Comparison of ENCODE assay signal across 8 cellular contexts in genomic region chr22:30668306-30668655, GRCh38. TPM values are rescaled to one million over a fixed set of nuclear protein-coding genes. Genes with fewer than 3 reads are reported as not detected.
A peak's percentile ranks its signal among the peaks of the same experiment; 100 is the strongest.
DNase-seq lines count a peak whose midpoint lies in the region; ATAC-seq and TF ChIP-seq lines count a peak whose summit lies in the region.

No MANE protein-coding gene starts in this region.

- DNase-seq in NCI-H2227 (lab: John Stamatoyannopoulos, UW; ENCODE audit: unreplicated experiment) (peak; percentile 50), NCI-H2227 treated with DMSO at 0.1 percent for 48 hours (lab: John Stamatoyannopoulos, UW) (no peak), SJSA1 (ENCODE audit: low read depth in 1 of 2, low spot score in 2 of 2) (no peak), hepatic stellate cell (ENCODE audit: low spot score) (peak; percentile 29), spleen (no peak), kidney tubule cell (ENCODE audit: low spot score) (no peak)
- DNase-seq in stimulated activated CD4-positive, alpha-beta T cell treated with anti-CD3 and anti-CD28 coated beads, Interleukin-4, amount 100 ng/mL, for 24 hours = no peak

- peak overlapping the region; percentile 60 for H3K4me3 ChIP-seq in SJSA1
- peak overlapping the region; percentile 67 to 86 (median 80) for H3K4me3 ChIP-seq in spleen

- intact Hi-C loops in spleen (cut with DNase I; ENCODE audit: low total_unique reads) = no loop called here

- H3K36me3 ChIP-seq in SJSA1 (no peaks in the 10 kb centered on the region; the same call in 1 of the 2 replicates), spleen (peaks cover 0 to 16% (median 8%) of the 10 kb centered on the region in 6 donors)

- H3K27ac ChIP-seq in SJSA1 (no peak overlapping the region), spleen (peak overlapping the region in 5 of 8 donors; percentile 3 to 82 (median 69))

- no peak for TF ChIP-seq CTCF in spleen (IDR thresholded peaks at IDR 0.05 in 8 of 11, conservative IDR thresholded peaks at IDR 0.05 in 3 of 11)

- ATAC-seq in GM21447 (IDR thresholded peaks at IDR 0.05; ENCODE audit: unreplicated experiment) = no peak

- H3K9me3 ChIP-seq in SJSA1 (replicated peaks) = no peaks in the 10 kb centered on the region
- H3K9me3 ChIP-seq in spleen = no peaks in the 10 kb centered on the region

- H3K27me3 ChIP-seq in SJSA1 (replicated peaks) = no peaks in the 10 kb centered on the region
- H3K27me3 ChIP-seq in spleen (replicated peaks in 1 of 7) = peaks cover 0 to 6% (median 0%) of the 10 kb centered on the region in 7 donors

- 21 to 52% (median 26%) methylated on average over 7 to 15 of the region's 15 CpGs for WGBS in spleen, 5 donors

- H3K4me1 ChIP-seq in SJSA1 (replicated peaks) (peaks cover 13% of the 10 kb centered on the region), spleen (peaks cover 5 to 27% (median 22%) of the 10 kb centered on the region in 6 donors)

- no peak for TF ChIP-seq POLR2A in spleen (IDR thresholded peaks at IDR 0.05)

RNA-seq across cellular contexts. Expression of gene DUSP18, which starts 0.6 kb away (rescaled TPM):
- 0.60 and 4.8 TPM in 2 replicates for total RNA-seq in SJSA1 (2014; rRNA removed; shearing (Covaris generic))
- 10 to 100 TPM in 5 of 7 donors, 1 to 10 TPM in 2; 9.5 to 16.3 (median 12.4) TPM for total RNA-seq in spleen
- 1 to 10 TPM; 1.5 to 4.4 (median 2.3) TPM for polyA plus RNA-seq in spleen

RNA-seq across cellular contexts. Expression of gene OSBP2, which starts 26.4 kb away (rescaled TPM):
- 0.37 and 0.53 TPM in 2 replicates for total RNA-seq in SJSA1 (2014; rRNA removed; shearing (Covaris generic))
- total RNA-seq in spleen = 10 to 100 TPM in 4 of 7 donors, 1 to 10 TPM in 3; 4.3 to 41.4 (median 10.8) TPM
- 1 to 10 TPM in 1 of 3 donors, under 1 TPM in 2; 0.38 to 1.6 (median 0.50) TPM for polyA plus RNA-seq in spleen

RNA-seq across cellular contexts. Expression of gene SLC35E4, which starts 32.7 kb away (rescaled TPM):
- total RNA-seq in SJSA1 (2014; rRNA removed; shearing (Covaris generic)) = 6.7 and 6.9 TPM in 2 replicates
- 1 to 10 TPM; 2.2 to 6.7 (median 4.7) TPM for total RNA-seq in spleen
- 1 to 10 TPM in 1 of 3 donors, under 1 TPM in 2; 0.37 to 1.6 (median 0.94) TPM for polyA plus RNA-seq in spleen

Comparison
In these comparisons a context has a peak if more than half of its experiments do, and no peak if none do; other contexts are left out.
1. DNase-seq: peak in NCI-H2227 (single experiment) and hepatic stellate cell (single experiment); none in NCI-H2227 treated with DMSO at 0.1 percent for 48 hours (single experiment), SJSA1 (0 of 2), spleen (single experiment), stimulated activated CD4-positive, alpha-beta T cell treated with anti-CD3 and anti-CD28 coated beads, Interleukin-4, amount 100 ng/mL, for 24 hours (single experiment) and kidney tubule cell (single experiment).